Comparison of ENCODE assay signal across 15 cellular contexts in genomic region chr6:34891296-34891695, GRCh38. TPM values are rescaled to one million over a fixed set of nuclear protein-coding genes. Genes with fewer than 3 reads are reported as not detected.
DNase-seq lines count a peak whose midpoint lies in the region; ATAC-seq and TF ChIP-seq lines count a peak whose summit lies in the region.
"Had no signal": no experiment of that assay in that cellular context is flagged by ENCODE, and none has a peak within 500 bp of the region (broad histone marks: within the 10 kb centered on the region; RNA-seq: fewer than 3 reads in every experiment).

No MANE protein-coding gene starts in this region.

- no peaks in the 10 kb centered on the region for H3K36me3 ChIP-seq in right atrium auricular region
- no peaks in the 10 kb centered on the region for H3K36me3 ChIP-seq in liver (ENCODE audit: control insufficient read depth in 4 of 4, insufficient read depth in 3 of 4, low read depth in 1 of 4, low read length in 3 of 4)
- no peaks in the 10 kb centered on the region for H3K36me3 ChIP-seq in upper lobe of right lung
- H3K36me3 ChIP-seq in esophagus muscularis mucosa: peaks cover 0 to 4% (median 0%) of the 10 kb centered on the region in 4 donors

- TF ChIP-seq POLR2A in esophagus muscularis mucosa (IDR thresholded peaks at IDR 0.05; ENCODE audit: low read depth): no peak

- no peaks in the 10 kb centered on the region for H3K9me3 Mint-ChIP-seq in WTC11

- H3K9ac ChIP-seq in liver (ENCODE audit: low read depth in 1 of 2, low read length in 2 of 2): no peak overlapping the region

- TF ChIP-seq RAD21 in liver (IDR thresholded peaks at IDR 0.05): no peak

- intact Hi-C loops in Right ventricle myocardium superior (cut with DNase I) (no loop called here), upper lobe of right lung (cut with DNase I) (loop anchor here (10.0 kb wide), 1 partner anchor 74 kb away; no protein-coding TSS in a partner anchor), esophagus muscularis mucosa (cut with DNase I) (no loop called here)

- POLR2A ChIA-PET in WTC11 (lab: Charles Lee): no interaction called here

- DNase-seq in right atrium auricular region (ENCODE audit: low spot score) (no peak), Right ventricle myocardium superior (no peak), WTC11 (ENCODE audit: low spot score) (no peak), upper lobe of right lung (no peak), esophagus muscularis mucosa (ENCODE audit: extremely low spot score) (no peak), GDM1 (lab: John Stamatoyannopoulos, UW) (no peak), inferior parietal cortex (ENCODE audit: extremely low spot score) (no peak)
- DNase-seq: HCEC 1CT; NCI-H1417 treated with DMSO at 0.1 percent for 48 hours; NCI-H510A; retina; stimulated activated CD4-positive, alpha-beta T cell treated with anti-CD3 and anti-CD28 coated beads, Interleukin-4, amount 100 ng/mL, for 4 hours; stimulated activated naive CD8-positive, alpha-beta T cell treated with anti-CD3 and anti-CD28 coated beads, Interleukin-15, Interleukin-2, amounts not matched to agents 100 U/mL and 50 U/mL, for 24 hours had no signal

- H3K27ac ChIP-seq in right atrium auricular region: peak overlapping the region; percentile 10 to 38
- peak overlapping the region in 1 of 2 donors; percentile 86 for H3K27ac ChIP-seq in liver (ENCODE audit: low read depth in 1 of 2, low read length in 2 of 2)
- no peak overlapping the region for H3K27ac ChIP-seq in upper lobe of right lung
- H3K27ac ChIP-seq in esophagus muscularis mucosa (replicated peaks in 1 of 4): no peak overlapping the region
- H3K27ac ChIP-seq: C4-2B had no signal

- H3K27me3 ChIP-seq in right atrium auricular region: no peaks in the 10 kb centered on the region
- H3K27me3 ChIP-seq in liver (ENCODE audit: control insufficient read depth in 4 of 4, insufficient read depth in 4 of 4, low read length in 3 of 4): no peaks in the 10 kb centered on the region
- H3K27me3 ChIP-seq in upper lobe of right lung: no peaks in the 10 kb centered on the region
- H3K27me3 ChIP-seq in esophagus muscularis mucosa: no peaks in the 10 kb centered on the region

- 81% methylated on average over 2 of the region's 2 CpGs for WGBS in liver
- WGBS in esophagus muscularis mucosa: 96% methylated on average over 2 of the region's 2 CpGs

- H3K27me3 Mint-ChIP-seq in WTC11 (ENCODE audit: low read depth): no peaks in the 10 kb centered on the region

- TF ChIP-seq EP300 in esophagus muscularis mucosa (IDR thresholded peaks at IDR 0.05): no peak

- H3K36me3 Mint-ChIP-seq in WTC11: peaks cover 3% of the 10 kb centered on the region; the same call in 1 of the 2 replicates

- no peak for ATAC-seq in Right ventricle myocardium superior (ENCODE audit: poor library complexity)
- no peak for ATAC-seq in WTC11
- no peak for ATAC-seq in upper lobe of right lung
- ATAC-seq: stimulated activated naive CD8-positive, alpha-beta T cell treated with anti-CD3 and anti-CD28 coated beads, Interleukin-15, Interleukin-2, amounts not matched to agents 100 U/mL and 50 U/mL, for 24 hours had no signal

- peak overlapping the region; percentile 100; the same call in 1 of the 2 replicates for H3K4me3 Mint-ChIP-seq in WTC11

- CTCF ChIA-PET in WTC11 (lab: Charles Lee): interaction anchor here (1.2 to 1.8 kb wide), 3 partner anchors 82 to 431 kb away, joined by 3 to 5 read pairs (median 4); no protein-coding TSS in a partner anchor

- H3K4me1 Mint-ChIP-seq in WTC11: peaks cover 24% of the 10 kb centered on the region

- H3K9me3 ChIP-seq in right atrium auricular region (no peaks in the 10 kb centered on the region), liver (ENCODE audit: control insufficient read depth in 4 of 4, low read length in 3 of 4) (no peaks in the 10 kb centered on the region), upper lobe of right lung (no peaks in the 10 kb centered on the region), esophagus muscularis mucosa (no peaks in the 10 kb centered on the region)

- H3K27ac Mint-ChIP-seq in WTC11: no peak overlapping the region

- TF ChIP-seq CTCF in right atrium auricular region (IDR thresholded peaks at IDR 0.05) (no peak), WTC11 (IDR thresholded peaks at IDR 0.05) (no peak), liver (IDR thresholded peaks at IDR 0.05; ENCODE audit: low read depth, low read length, missing input control) (no peak), upper lobe of right lung (IDR thresholded peaks at IDR 0.05) (no peak), esophagus muscularis mucosa (IDR thresholded peaks at IDR 0.05) (no peak)

- H3K4me1 ChIP-seq in right atrium auricular region (peaks cover 0 to 34% of the 10 kb centered on the region in 2 donors), liver (ENCODE audit: control insufficient read depth in 4 of 4, insufficient read depth in 4 of 4, low read length in 3 of 4) (peaks cover 0 to 36% (median 18%) of the 10 kb centered on the region in 4 donors), upper lobe of right lung (peaks cover 20% of the 10 kb centered on the region), esophagus muscularis mucosa (peaks cover 18 to 51% (median 35%) of the 10 kb centered on the region in 4 donors)

- H3K4me3 ChIP-seq in right atrium auricular region: peak overlapping the region in 1 of 2 donors; percentile 92
- peak overlapping the region in 2 of 3 donors; percentile 40 to 95 for H3K4me3 ChIP-seq in liver (ENCODE audit: low read depth in 1 of 3, low read length in 3 of 3)
- peak overlapping the region; percentile 76 for H3K4me3 ChIP-seq in upper lobe of right lung
- H3K4me3 ChIP-seq in esophagus muscularis mucosa: no peak overlapping the region

TF ChIP-seq in WTC11, 78 proteins besides CTCF, POLR2A, EP300 and RAD21:
- no peak for TF ChIP-seq ZNF512 (CRISPR knock-in tag; IDR thresholded peaks at IDR 0.05; ENCODE audit: borderline replicate concordance)

TF ChIP-seq in liver, 16 proteins besides CTCF, POLR2A, EP300 and RAD21:
- TF ChIP-seq GABPA (IDR thresholded peaks at IDR 0.05 in 1 of 2, conservative IDR thresholded peaks at IDR 0.05 in 1 of 2) (no peak), EGR1 (IDR thresholded peaks at IDR 0.05; ENCODE audit: low read depth in 2 of 2) (no peak), RXRA (IDR thresholded peaks at IDR 0.05) (no peak)

RNA-seq across cellular contexts. Expression of gene ANKS1A, which starts 2.2 kb away (rescaled TPM):
- 10 to 100 TPM; 26.7 to 30.9 TPM for total RNA-seq in right atrium auricular region
- total RNA-seq in Right ventricle myocardium superior: 25.0 TPM
- 32.7 to 35.0 TPM (median 32.7 TPM) in 3 replicates for total RNA-seq in WTC11 (2021)
- 10 to 100 TPM in 1 of 2 donors, 1 to 10 TPM in 1; 6.5 to 18.7 TPM for total RNA-seq in liver
- polyA plus RNA-seq in liver: 1 to 10 TPM; 4.3 to 6.8 TPM
- 59.0 TPM for total RNA-seq in upper lobe of right lung
- total RNA-seq in esophagus muscularis mucosa: 100 to 1,000 TPM in 2 of 4 donors, 10 to 100 TPM in 2; 68.3 to 132 (median 98.7) TPM

RNA-seq across cellular contexts. Expression of gene TAF11, which starts 3.5 kb away (rescaled TPM):
- total RNA-seq in right atrium auricular region: 10 to 100 TPM; 17.1 to 19.0 TPM
- 13.7 TPM for total RNA-seq in Right ventricle myocardium superior
- 40.8 to 44.1 TPM (median 42.2 TPM) in 3 replicates for total RNA-seq in WTC11 (2021)
- 10 to 100 TPM; 12.0 to 16.0 TPM for total RNA-seq in liver
- 10 to 100 TPM in 1 of 2 donors, 1 to 10 TPM in 1; 7.3 to 12.2 TPM for polyA plus RNA-seq in liver
- total RNA-seq in upper lobe of right lung: 18.1 TPM
- total RNA-seq in esophagus muscularis mucosa: 10 to 100 TPM; 18.2 to 26.2 (median 25.4) TPM

Comparison
In these comparisons a context has a peak if more than half of its experiments do, and no peak if none do; other contexts are left out.
1. H3K27ac ChIP-seq: peak in right atrium auricular region (2 of 2); none in upper lobe of right lung (single experiment) and esophagus muscularis mucosa (0 of 4).
2. H3K4me3 ChIP-seq: peak in liver (2 of 3) and upper lobe of right lung (single experiment); none in esophagus muscularis mucosa (0 of 4).